Comparison of ENCODE assay signal across 15 cellular contexts in the genomic region with DNA sequence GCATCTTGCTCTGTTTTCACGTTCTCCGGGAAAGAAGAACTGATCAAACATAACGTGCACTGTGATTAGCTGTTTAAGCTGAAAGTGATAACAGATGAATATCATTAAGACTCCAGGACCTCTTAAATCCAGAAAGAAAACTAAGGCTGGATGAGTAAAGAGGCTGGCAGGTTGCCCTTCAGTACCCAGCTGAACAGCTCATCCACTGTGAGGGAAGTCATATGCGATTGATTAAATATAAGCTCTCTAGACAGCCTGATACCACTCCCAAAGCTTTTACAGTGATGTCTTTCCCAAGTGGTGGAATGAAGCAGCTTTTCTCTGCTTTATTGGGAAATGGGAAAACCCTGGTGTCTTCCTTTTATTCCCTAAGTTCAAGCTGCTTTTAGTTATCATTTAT.
DNase-seq lines count a peak whose midpoint lies in the region; ATAC-seq and TF ChIP-seq lines count a peak whose summit lies in the region.
"Had no signal": no experiment of that assay in that cellular context is flagged by ENCODE, and none has a peak within 500 bp of the region (broad histone marks: within the 10 kb centered on the region; RNA-seq: fewer than 3 reads in every experiment).

No MANE protein-coding gene starts in this region.

- H2BK120ac ChIP-seq in mesendoderm (ENCODE audit: low read depth, low read length) = no peak overlapping the region

- H3K4ac ChIP-seq in mesendoderm (ENCODE audit: low read depth, low read length) = no peak overlapping the region

- DNase-seq in A172 (ENCODE audit: low spot score) (peak; percentile 20), GM04503 (ENCODE audit: low read depth) (peak; percentile 54), amniotic epithelial cell (ENCODE audit: low read depth) (peak; percentile 18), foreskin fibroblast (peak; percentile 96 to 97), mesendoderm (no peak), 8988T (no peak)
- no peak for DNase-seq in stimulated activated CD4-positive, alpha-beta T cell treated with anti-CD3 and anti-CD28 coated beads, Interleukin-4, amount 100 ng/mL, for 24 hours
- DNase-seq: ACHN; activated CD4-positive, alpha-beta T cell treated with anti-CD3 and anti-CD28 coated beads, Interleukin-2, amount 10 ng/mL, durations not matched to agents 24 days and 14 days; activated naive CD8-positive, alpha-beta T cell treated with anti-CD3 and anti-CD28 coated beads, Interleukin-2, amount 10 ng/mL, durations not matched to agents 7 days and 5 days; kidney glomerular epithelial cell; posterior cingulate gyrus; T-helper 9 cell; testis had no signal

- H4K5ac ChIP-seq in mesendoderm (ENCODE audit: low read length) = no peak overlapping the region

- no peaks in the 10 kb centered on the region for H3K36me3 ChIP-seq in mesendoderm (ENCODE audit: control insufficient read depth, insufficient read depth, low read length)

- no CpG with 5 or more reads among the region's 4 CpGs for WGBS in mesendoderm (ENCODE audit: extremely low coverage, insufficient coverage, low lambda C conversion rate)

- no peaks in the 10 kb centered on the region for H3K79me1 ChIP-seq in mesendoderm (ENCODE audit: low read length)

- no peak for ATAC-seq in GM19328 (IDR thresholded peaks at IDR 0.05; ENCODE audit: unreplicated experiment)

- H2BK15ac ChIP-seq in mesendoderm (replicated peaks; ENCODE audit: low read depth) = no peak overlapping the region

- no peak overlapping the region for H3K18ac ChIP-seq in mesendoderm (ENCODE audit: low read length)

- no peak overlapping the region for H3K27ac ChIP-seq in mesendoderm (ENCODE audit: low read depth, low read length)
- H3K27ac ChIP-seq: testis had no signal

- no peak overlapping the region for H4K8ac ChIP-seq in mesendoderm (ENCODE audit: low read depth, low read length)

- H3K23ac ChIP-seq in mesendoderm (ENCODE audit: low read length) = no peak overlapping the region

- no peak overlapping the region for H3K9ac ChIP-seq in mesendoderm (ENCODE audit: low read length)

- no peaks in the 10 kb centered on the region for H3K79me2 ChIP-seq in mesendoderm (ENCODE audit: control insufficient read depth, insufficient read depth, low read length)

- peaks cover 3% of the 10 kb centered on the region for H3K4me1 ChIP-seq in mesendoderm (ENCODE audit: control insufficient read depth, low read depth, low read length)
- H3K4me1 ChIP-seq: testis had no signal

- no peak for TF ChIP-seq CTCF in foreskin fibroblast (IDR thresholded peaks at IDR 0.05; ENCODE audit: low read depth, low read length)

- no peak overlapping the region for H3K4me2 ChIP-seq in mesendoderm (ENCODE audit: low read length)

- H3K27me3 ChIP-seq in mesendoderm (ENCODE audit: insufficient read depth, low read length, poor library complexity) = no peaks in the 10 kb centered on the region
- H3K27me3 ChIP-seq: testis had no signal

- H2BK5ac ChIP-seq in mesendoderm (ENCODE audit: low read length) = no peak overlapping the region

- H3K4me3 ChIP-seq in foreskin fibroblast (ENCODE audit: low read depth in 1 of 2, low read length in 2 of 2) (peak overlapping the region in 1 of 2 donors; percentile 47), mesendoderm (ENCODE audit: low read length) (no peak overlapping the region)
- H3K4me3 ChIP-seq: testis had no signal

- no peak overlapping the region for H2AK5ac ChIP-seq in mesendoderm (ENCODE audit: low read length)

- no peak overlapping the region for H3K56ac ChIP-seq in mesendoderm (ENCODE audit: low read length)

Comparison
In these comparisons a context has a peak if more than half of its experiments do, and no peak if none do; other contexts are left out.
1. DNase-seq: peak in A172 (single experiment), GM04503 (single experiment), amniotic epithelial cell (single experiment) and foreskin fibroblast (2 of 2); none in mesendoderm (single experiment), 8988T (single experiment) and stimulated activated CD4-positive, alpha-beta T cell treated with anti-CD3 and anti-CD28 coated beads, Interleukin-4, amount 100 ng/mL, for 24 hours (single experiment).